1 cellular context compared by ENCODE assay signal in the genomic region with DNA sequence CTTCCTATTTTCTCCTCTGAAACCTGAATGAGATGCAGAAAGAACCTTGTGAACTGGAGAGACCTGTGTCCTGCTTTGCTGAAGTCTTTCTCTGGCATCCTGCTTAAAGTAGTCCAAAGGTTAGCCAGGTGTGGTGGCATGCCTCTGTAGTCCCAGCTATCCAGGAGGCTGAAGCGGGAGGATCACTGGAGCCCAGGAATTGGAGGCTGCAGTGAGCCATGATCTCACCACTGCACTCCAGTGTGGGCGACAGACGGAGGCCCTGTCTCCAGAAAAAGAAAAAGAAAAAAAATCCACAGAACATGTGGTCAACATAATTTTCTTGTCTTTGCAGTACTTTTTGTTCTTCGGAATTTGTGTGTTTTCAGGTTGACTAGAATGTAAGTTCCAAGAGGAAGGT.
TF ChIP-seq lines count a peak whose summit lies in the region.

No MANE protein-coding gene starts in this region.

TF ChIP-seq in K562, 482 proteins besides CTCF, POLR2A, EP300 and RAD21:
- no peak for TF ChIP-seq MYNN (IDR thresholded peaks at IDR 0.05)
- TF ChIP-seq MYNN (CRISPR knock-in tag; IDR thresholded peaks at IDR 0.05) = no peak
- no peak for TF ChIP-seq NR2F6 (CRISPR knock-in tag; IDR thresholded peaks at IDR 0.05)
- no peak for TF ChIP-seq EZH2 (IDR thresholded peaks at IDR 0.05; ENCODE audit: borderline replicate concordance, low read depth, low read length)
- TF ChIP-seq PTTG1 (tag; IDR thresholded peaks at IDR 0.05; ENCODE audit: low read depth) = no peak
- TF ChIP-seq EWSR1 (IDR thresholded peaks at IDR 0.05; ENCODE audit: borderline replicate concordance, low read depth, partially characterized antibody) = no peak
- TF ChIP-seq, protein P1, sequence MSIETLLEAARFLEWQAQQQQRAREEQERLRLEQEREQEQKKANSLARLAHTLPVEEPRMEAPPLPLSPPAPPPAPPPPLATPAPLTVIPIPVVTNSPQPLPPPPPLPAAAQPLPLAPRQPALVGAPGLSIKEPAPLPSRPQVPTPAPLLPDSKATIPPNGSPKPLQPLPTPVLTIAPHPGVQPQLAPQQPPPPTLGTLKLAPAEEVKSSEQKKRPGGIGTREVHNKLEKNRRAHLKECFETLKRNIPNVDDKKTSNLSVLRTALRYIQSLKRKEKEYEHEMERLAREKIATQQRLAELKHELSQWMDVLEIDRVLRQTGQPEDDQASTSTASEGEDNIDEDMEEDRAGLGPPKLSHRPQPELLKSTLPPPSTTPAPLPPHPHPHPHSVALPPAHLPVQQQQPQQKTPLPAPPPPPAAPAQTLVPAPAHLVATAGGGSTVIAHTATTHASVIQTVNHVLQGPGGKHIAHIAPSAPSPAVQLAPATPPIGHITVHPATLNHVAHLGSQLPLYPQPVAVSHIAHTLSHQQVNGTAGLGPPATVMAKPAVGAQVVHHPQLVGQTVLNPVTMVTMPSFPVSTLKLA (conservative IDR thresholded peaks at IDR 0.05) = no peak
- no peak for TF ChIP-seq ZNF507 (tag; conservative IDR thresholded peaks at IDR 0.05)
- no peak for TF ChIP-seq TAF9B (IDR thresholded peaks at IDR 0.05; ENCODE audit: partially characterized antibody)
